Comparison of ENCODE assay signal across 8 cellular contexts in the genomic region with DNA sequence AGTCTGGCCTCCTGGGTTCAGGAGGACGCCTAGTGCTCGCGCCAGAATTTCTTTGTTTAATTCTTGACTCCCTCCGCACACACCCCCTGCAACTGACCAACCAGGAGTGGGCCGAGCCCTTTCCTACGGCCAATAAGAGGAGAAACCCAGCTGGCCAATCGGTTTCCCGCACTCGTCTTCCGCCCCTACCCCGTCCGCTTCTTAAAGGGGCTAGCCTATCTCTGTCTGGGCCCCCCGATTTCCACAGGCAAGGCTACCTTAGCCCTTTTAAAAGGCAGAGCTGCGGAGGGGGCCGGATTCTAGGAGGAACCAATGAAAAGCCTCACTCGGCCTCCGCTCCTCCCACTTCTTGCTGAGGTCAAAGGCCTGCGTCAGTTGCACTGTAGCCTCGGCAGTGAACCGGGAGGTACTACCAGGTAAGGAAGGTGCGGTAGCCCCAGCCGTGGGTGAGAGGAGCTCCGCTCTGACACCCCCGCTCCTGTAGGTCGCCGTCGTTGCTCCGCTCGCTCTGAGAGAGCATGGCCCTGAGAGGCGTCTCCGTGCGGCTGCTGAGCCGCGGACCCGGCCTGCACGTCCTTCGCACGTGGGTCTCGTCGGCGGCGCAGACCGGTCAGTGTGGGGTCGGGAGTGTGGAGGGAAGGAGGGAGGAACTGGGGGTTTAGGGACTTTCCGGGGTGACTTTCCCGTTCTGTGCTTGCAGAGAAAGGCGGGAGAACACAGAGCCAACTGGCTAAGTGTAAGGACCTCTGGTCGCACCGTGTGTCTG. TPM values are rescaled to one million over a fixed set of nuclear protein-coding genes. Genes with fewer than 3 reads are reported as not detected.
DNase-seq lines count a peak whose midpoint lies in the region; ATAC-seq and TF ChIP-seq lines count a peak whose summit lies in the region.

A gene (plus strand): TSS at position 374 of the 766 bp plus-strand sequence. CDS start 145 bp downstream, at position 519.

- intact Hi-C loops in mammary epithelial cell (cut with micrococcal nuclease): loop anchor here (1.0 to 2.0 kb wide), 3 partner anchors 42 to 85 kb away; a partner anchor contains a TSS

- dilution Hi-C loops in mammary epithelial cell (cut with HindIII; ENCODE audit: low sequenced_read_pairs): no loop called here

- H3K27ac ChIP-seq in ACC112 (ENCODE audit: low read depth, low read length) (no peak within 1 kb of the TSS), WERI-Rb-1 (peak within 1 kb of the TSS; percentile 87), mammary epithelial cell (ENCODE audit: insufficient read depth, low read depth, low read length) (peak within 1 kb of the TSS; percentile 37), skeletal muscle tissue (ENCODE audit: low read depth, low read length) (peak within 1 kb of the TSS; percentile 78)

- H3K4me1 ChIP-seq in ACC112 (ENCODE audit: control insufficient read depth, insufficient read depth, low read length, unreplicated experiment): peaks cover 5% of the 10 kb centered on the region
- H3K4me1 ChIP-seq in mammary epithelial cell (ENCODE audit: insufficient read depth, low read length): peaks cover 8% of the 10 kb centered on the region
- H3K4me1 ChIP-seq in skeletal muscle tissue (ENCODE audit: control insufficient read depth in 3 of 3, insufficient read depth in 3 of 3, low read length in 3 of 3): peaks cover 14 to 19% (median 17%) of the 10 kb centered on the region in 3 donors

- TSS peak; percentile 53 for BruUV-seq in mammary epithelial cell (replicated peaks; lab: Mats Ljungman, UMichigan)

- H3K9ac ChIP-seq in mammary epithelial cell (ENCODE audit: insufficient read depth, low read length) (peak within 1 kb of the TSS; percentile 60), skeletal muscle tissue (ENCODE audit: low read depth in 1 of 3, low read length in 3 of 3) (peak within 1 kb of the TSS; percentile 85 to 98 (median 91))

- under 1% methylated on average over 33 of the region's 49 CpGs for WGBS in mammary epithelial cell (ENCODE audit: low coverage, missing lambda C conversion rate)

- ATAC-seq in GM18868 (IDR thresholded peaks at IDR 0.05; ENCODE audit: unreplicated experiment) (peak; percentile 92), HG03108 (IDR thresholded peaks at IDR 0.05; ENCODE audit: unreplicated experiment) (peak; percentile 90)

- H3K36me3 ChIP-seq in ACC112 (ENCODE audit: insufficient read depth, low read length) (no peaks in the 10 kb centered on the region), WERI-Rb-1 (peaks cover 14% of the 10 kb centered on the region), mammary epithelial cell (ENCODE audit: insufficient read depth, low read length) (no peaks in the 10 kb centered on the region), skeletal muscle tissue (ENCODE audit: control insufficient read depth in 3 of 3, insufficient read depth in 3 of 3, low read length in 3 of 3) (peaks cover 19 to 22% (median 21%) of the 10 kb centered on the region in 3 donors)

- no peaks in the 10 kb centered on the region for H3K9me3 ChIP-seq in WERI-Rb-1 (ENCODE audit: severe bottlenecking)
- H3K9me3 ChIP-seq in mammary epithelial cell (replicated peaks; ENCODE audit: insufficient read depth, low read length): no peaks in the 10 kb centered on the region
- no peaks in the 10 kb centered on the region for H3K9me3 ChIP-seq in iPS-18c (ENCODE audit: control insufficient read depth, insufficient read depth, low read length)
- no peaks in the 10 kb centered on the region for H3K9me3 ChIP-seq in skeletal muscle tissue (ENCODE audit: control insufficient read depth in 3 of 3, low read length in 3 of 3)

- H3K27me3 ChIP-seq in ACC112 (ENCODE audit: insufficient read depth, low read length) (peaks cover 12% of the 10 kb centered on the region; the same call in 1 of the 2 replicates), WERI-Rb-1 (ENCODE audit: insufficient read depth, low read depth, severe bottlenecking) (no peaks in the 10 kb centered on the region), mammary epithelial cell (ENCODE audit: insufficient read depth, low read length) (no peaks in the 10 kb centered on the region), skeletal muscle tissue (ENCODE audit: control insufficient read depth in 3 of 3, insufficient read depth in 3 of 3, low read length in 3 of 3) (peaks cover 2 to 5% (median 3%) of the 10 kb centered on the region in 3 donors)

- H3K4me3 ChIP-seq in ACC112 (ENCODE audit: low read depth, low read length): peak within 1 kb of the TSS; percentile 88
- peak within 1 kb of the TSS; percentile 57 for H3K4me3 ChIP-seq in WERI-Rb-1 (ENCODE audit: low read depth, low read length)
- peak within 1 kb of the TSS; percentile 64 to 87 (median 84) for H3K4me3 ChIP-seq in mammary epithelial cell (replicated peaks in 1 of 3; ENCODE audit: insufficient read depth in 1 of 3, low read depth in 2 of 3, low read length in 3 of 3)
- peak within 1 kb of the TSS; percentile 99 for H3K4me3 ChIP-seq in iPS-18c (ENCODE audit: insufficient read depth, low read depth, low read length)
- peak within 1 kb of the TSS; percentile 93 to 97 (median 96) for H3K4me3 ChIP-seq in skeletal muscle tissue (ENCODE audit: low read length in 3 of 3)

- no peaks in the 10 kb centered on the region for H4K20me1 ChIP-seq in mammary epithelial cell (ENCODE audit: insufficient read depth, low read length)

- peak within 1 kb of the TSS; percentile 55 for H2AFZ ChIP-seq in ACC112 (ENCODE audit: low read length, unreplicated experiment)
- peak within 1 kb of the TSS; percentile 83 for H2AFZ ChIP-seq in mammary epithelial cell (ENCODE audit: low read depth, low read length)

- TF ChIP-seq CTCF in WERI-Rb-1 (IDR thresholded peaks at IDR 0.05; ENCODE audit: low read depth, low read length) (no peak), mammary epithelial cell (conservative IDR thresholded peaks at IDR 0.05 in 1 of 2, IDR thresholded peaks at IDR 0.05 in 1 of 2; ENCODE audit: extremely low read depth in 1 of 2, insufficient read depth in 1 of 2, low read depth in 1 of 2, low read length in 2 of 2) (no peak)

- peak within 1 kb of the TSS; percentile 97 for H3K4me2 ChIP-seq in mammary epithelial cell (ENCODE audit: insufficient read depth, low read depth, low read length)

- in situ Hi-C loops in mammary epithelial cell (cut with MboI; ENCODE audit: low sequenced_read_pairs in 2 of 2): no loop called here

- H3K79me2 ChIP-seq in ACC112 (ENCODE audit: control insufficient read depth, insufficient read depth, low read length, unreplicated experiment): no peaks in the 10 kb centered on the region
- peaks cover 12% of the 10 kb centered on the region for H3K79me2 ChIP-seq in mammary epithelial cell (ENCODE audit: insufficient read depth, low read length)

- DNase-seq in NCI-H2227 (lab: John Stamatoyannopoulos, UW; ENCODE audit: unreplicated experiment): peak; percentile 97
- DNase-seq in WERI-Rb-1: peak; percentile 98
- DNase-seq in mammary epithelial cell: peak; percentile 99

- CTCF ChIA-PET in mammary epithelial cell (lab: Charles Lee; ENCODE audit: low non-redundant PET): interaction anchor here (0.6 kb wide), 1 partner anchor 9 kb away, joined by 3 read pairs; no protein-coding TSS in a partner anchor

RNA-seq across cellular contexts. Expression of the gene that starts here (rescaled TPM):
- total RNA-seq in mammary epithelial cell (10 to 100 TPM; 25.2 to 31.5 TPM), skeletal muscle tissue (39.7 TPM)
- polyA plus RNA-seq in mammary epithelial cell: 23.4 TPM
- polyA minus RNA-seq in mammary epithelial cell: 18.4 TPM
